Comparison of ENCODE assay signal across 24 cellular contexts in genomic region chr12:67925551-67925950, GRCh38.
"Had no signal": no experiment of that assay in that cellular context is flagged by ENCODE, and none has a peak within 500 bp of the region (broad histone marks: within the 10 kb centered on the region; RNA-seq: fewer than 3 reads in every experiment).

No MANE protein-coding gene starts in this region.

- H3K4me3 Mint-ChIP-seq: activated CD4-positive, alpha-beta memory T cell treated with anti-CD3 and anti-CD28 coated beads for 36 hours; activated naive CD4-positive, alpha-beta T cell treated with anti-CD3 and anti-CD28 coated beads, Interleukin-2, amount 10 ng/mL, durations not matched to agents 7 days and 5 days; activated naive CD8-positive, alpha-beta T cell treated with anti-CD3 and anti-CD28 coated beads, Interleukin-2, amount 10 ng/mL, durations not matched to agents 7 days and 5 days; activated T-helper 1 cell treated with anti-CD3 and anti-CD28 coated beads, Interleukin-12 subunit alpha, Interleukin-12 subunit beta, Interleukin-2, Interleukin-4 antibody, amounts not matched to agents 30 ng/mL and 10 ng/mL and 1 ng/mL, durations not matched to agents 14 hours and 24 hours and 36 hours; natural killer cell; neural progenitor cell had no signal

- H3K9me3 Mint-ChIP-seq: activated CD4-positive, alpha-beta memory T cell treated with anti-CD3 and anti-CD28 coated beads for 36 hours; activated naive CD4-positive, alpha-beta T cell treated with anti-CD3 and anti-CD28 coated beads, Interleukin-2, amount 10 ng/mL, durations not matched to agents 7 days and 5 days; activated naive CD8-positive, alpha-beta T cell treated with anti-CD3 and anti-CD28 coated beads, Interleukin-2, amount 10 ng/mL, durations not matched to agents 7 days and 5 days; activated T-helper 1 cell treated with anti-CD3 and anti-CD28 coated beads, Interleukin-12 subunit alpha, Interleukin-12 subunit beta, Interleukin-2, Interleukin-4 antibody, amounts not matched to agents 30 ng/mL and 10 ng/mL and 1 ng/mL, durations not matched to agents 14 hours and 24 hours and 36 hours; natural killer cell; neural progenitor cell had no signal

- H3K36me3 ChIP-seq: heart right ventricle, left lung, lower lobe of right lung, neural progenitor cell, transverse colon had no signal

- H3K27me3 ChIP-seq: heart right ventricle, left lung, neural progenitor cell, testis, transverse colon had no signal

- H3K27me3 Mint-ChIP-seq: activated CD4-positive, alpha-beta memory T cell treated with anti-CD3 and anti-CD28 coated beads for 36 hours; activated naive CD8-positive, alpha-beta T cell treated with anti-CD3 and anti-CD28 coated beads, Interleukin-2, amount 10 ng/mL, durations not matched to agents 7 days and 5 days had no signal

- H3K36me3 Mint-ChIP-seq: activated CD4-positive, alpha-beta memory T cell treated with anti-CD3 and anti-CD28 coated beads for 36 hours; activated naive CD4-positive, alpha-beta T cell treated with anti-CD3 and anti-CD28 coated beads, Interleukin-2, amount 10 ng/mL, durations not matched to agents 7 days and 5 days; activated naive CD8-positive, alpha-beta T cell treated with anti-CD3 and anti-CD28 coated beads, Interleukin-2, amount 10 ng/mL, durations not matched to agents 7 days and 5 days; natural killer cell; neural progenitor cell had no signal

- H3K4me1 Mint-ChIP-seq: activated naive CD8-positive, alpha-beta T cell treated with anti-CD3 and anti-CD28 coated beads, Interleukin-2, amount 10 ng/mL, durations not matched to agents 7 days and 5 days; natural killer cell had no signal

- H3K27ac Mint-ChIP-seq: activated CD4-positive, alpha-beta memory T cell treated with anti-CD3 and anti-CD28 coated beads for 36 hours; activated naive CD4-positive, alpha-beta T cell treated with anti-CD3 and anti-CD28 coated beads, Interleukin-2, amount 10 ng/mL, durations not matched to agents 7 days and 5 days; activated naive CD8-positive, alpha-beta T cell treated with anti-CD3 and anti-CD28 coated beads, Interleukin-2, amount 10 ng/mL, durations not matched to agents 7 days and 5 days; activated T-helper 1 cell treated with anti-CD3 and anti-CD28 coated beads, Interleukin-12 subunit alpha, Interleukin-12 subunit beta, Interleukin-2, Interleukin-4 antibody, amounts not matched to agents 30 ng/mL and 10 ng/mL and 1 ng/mL, durations not matched to agents 14 hours and 24 hours and 36 hours; natural killer cell; neural progenitor cell had no signal

- DNase-seq: activated CD4-positive, alpha-beta memory T cell treated with anti-CD3 and anti-CD28 coated beads for 36 hours; activated CD4-positive, alpha-beta T cell treated with anti-CD3 and anti-CD28 coated beads for 48 hours; activated CD4-positive, CD25-positive, alpha-beta regulatory T cell; activated CD8-positive, alpha-beta memory T cell treated with anti-CD3 and anti-CD28 coated beads, Interleukin-2, amount 50 U/mL, for 4 hours; activated effector memory CD4-positive, alpha-beta T cell treated with anti-CD3 and anti-CD28 coated beads, Interleukin-2, amount 50 U/mL, for 16 hours; activated naive CD4-positive, alpha-beta T cell treated with anti-CD3 and anti-CD28 coated beads, Interleukin-2, amount 10 ng/mL, durations not matched to agents 7 days and 5 days; activated naive CD8-positive, alpha-beta T cell treated with anti-CD3 and anti-CD28 coated beads, Interleukin-2, amount 10 ng/mL, durations not matched to agents 7 days and 5 days; activated T-cell treated with anti-CD3 and anti-CD28 coated beads, Interleukin-2, amount 50 U/mL, for 1 hour; amygdala; caudate nucleus; foreskin melanocyte; heart right ventricle; kidney glomerular epithelial cell; left lung; lower lobe of right lung; natural killer cell; posterior cingulate gyrus; right cardiac atrium; stimulated activated CD4-positive, alpha-beta T cell treated with anti-CD3 and anti-CD28 coated beads, Interleukin-2, amount 100 ng/mL, for 48 hours; stimulated activated naive CD8-positive, alpha-beta T cell treated with anti-CD3 and anti-CD28 coated beads, Interleukin-15, Interleukin-2, amounts not matched to agents 100 U/mL and 50 U/mL, for 24 hours; testis; transverse colon had no signal

- H3K27ac ChIP-seq: heart right ventricle, left lung, lower lobe of right lung, neural progenitor cell, testis, transverse colon had no signal

- H3K4me3 ChIP-seq: heart right ventricle, left lung, lower lobe of right lung, neural progenitor cell, testis, transverse colon had no signal
